Comparison of ENCODE assay signal across 8 cellular contexts in the genomic region with DNA sequence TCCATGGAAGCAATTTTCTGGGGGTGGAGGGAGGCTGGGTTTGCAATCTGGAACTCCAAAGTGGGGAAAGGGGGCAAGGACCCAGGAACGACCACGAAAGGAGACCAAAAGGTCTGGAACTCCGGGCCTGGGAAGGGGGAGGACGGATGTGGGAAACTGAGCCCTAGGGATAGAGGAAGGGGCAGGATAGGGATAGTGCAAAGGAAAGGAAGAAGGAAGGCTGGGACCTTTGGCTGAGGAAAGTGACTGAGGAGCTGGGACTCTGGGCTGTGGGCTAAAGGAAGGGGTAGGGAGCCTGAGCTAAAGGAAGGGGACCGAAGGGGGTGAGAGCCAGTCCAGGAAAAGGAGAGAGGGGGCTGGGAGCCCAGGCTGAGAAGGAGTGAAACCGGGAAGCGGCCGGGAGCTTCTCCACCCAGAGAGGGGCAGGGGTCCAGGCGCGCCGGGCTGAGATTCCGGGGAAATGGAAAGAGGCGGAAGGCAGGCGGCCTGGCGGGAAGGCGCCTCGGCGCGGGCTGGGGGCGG. TPM values are rescaled to one million over a fixed set of nuclear protein-coding genes. Genes with fewer than 3 reads are reported as not detected.
DNase-seq lines count a peak whose midpoint lies in the region; ATAC-seq and TF ChIP-seq lines count a peak whose summit lies in the region.

No MANE protein-coding gene starts in this region.

- intact Hi-C loops in activated CD4-positive, alpha-beta memory T cell treated with anti-CD3 and anti-CD28 coated beads for 36 hours (cut with micrococcal nuclease): loop anchor here (2.0 kb wide), 1 partner anchor 16 kb away; no protein-coding TSS in a partner anchor
- intact Hi-C loops in right cardiac atrium (cut with DNase I): loop anchor here in 3 of 4 donors (5.0 kb wide), 2 partner anchors 37 to 52 kb away; no protein-coding TSS in a partner anchor

- peaks cover 4% of the 10 kb centered on the region; the same call in 1 of the 2 replicates for H3K36me3 Mint-ChIP-seq in HFFc6 (ENCODE audit: low read depth)
- peaks cover 2% of the 10 kb centered on the region for H3K36me3 Mint-ChIP-seq in activated CD4-positive, alpha-beta memory T cell treated with anti-CD3 and anti-CD28 coated beads for 36 hours
- H3K36me3 Mint-ChIP-seq in stimulated activated naive B cell treated with anti-CD40 and anti-IgM and Interleukin-4, amounts not matched to agents 10 μg/mL and 1 μg/mL and 100 μg/mL, for 72 hours: peaks cover 10 to 13% of the 10 kb centered on the region in 2 donors

- no peaks in the 10 kb centered on the region for H3K27me3 ChIP-seq in right cardiac atrium (ENCODE audit: control insufficient read depth, insufficient read depth)

- CTCF ChIA-PET in activated CD4-positive, alpha-beta memory T cell treated with anti-CD3 and anti-CD28 coated beads for 36 hours (lab: Charles Lee): interaction anchor here (0.5 to 1.8 kb wide), 23 partner anchors 9 to 327 kb away, joined by 3 to 18 read pairs (median 3); a partner anchor contains a TSS

- no peak for DNase-seq in HFFc6
- no peak for DNase-seq in activated CD4-positive, alpha-beta memory T cell treated with anti-CD3 and anti-CD28 coated beads for 36 hours
- DNase-seq in right cardiac atrium: no peak
- no peak for DNase-seq in stimulated activated naive B cell treated with anti-CD40 and anti-IgM and Interleukin-4, amounts not matched to agents 10 μg/mL and 1 μg/mL and 100 μg/mL, for 72 hours
- no peak for DNase-seq in NCI-H1092 (lab: John Stamatoyannopoulos, UW)
- no peak for DNase-seq in GOT3 (lab: John Stamatoyannopoulos, UW)
- DNase-seq in Kasumi-1 (lab: John Stamatoyannopoulos, UW): no peak
- DNase-seq in amniotic stem cell (lab: John Stamatoyannopoulos, UW): no peak

- POLR2A ChIA-PET in activated CD4-positive, alpha-beta memory T cell treated with anti-CD3 and anti-CD28 coated beads for 36 hours (lab: Charles Lee): interaction anchor here (0.6 to 5.8 kb wide), 11 partner anchors 8 to 618 kb away, joined by 3 to 97 read pairs (median 4); a partner anchor contains a TSS

- 5% methylated on average over 20 of the region's 20 CpGs for WGBS in right cardiac atrium

- no peak for TF ChIP-seq CTCF in HFFc6 (IDR thresholded peaks at IDR 0.05)

- peaks cover 46% of the 10 kb centered on the region for H3K4me1 Mint-ChIP-seq in HFFc6 (ENCODE audit: low read depth)
- peaks cover 47% of the 10 kb centered on the region for H3K4me1 Mint-ChIP-seq in activated CD4-positive, alpha-beta memory T cell treated with anti-CD3 and anti-CD28 coated beads for 36 hours (ENCODE audit: low read depth)
- H3K4me1 Mint-ChIP-seq in stimulated activated naive B cell treated with anti-CD40 and anti-IgM and Interleukin-4, amounts not matched to agents 10 μg/mL and 1 μg/mL and 100 μg/mL, for 72 hours: peaks cover 33 to 53% of the 10 kb centered on the region in 2 donors

- H3K4me3 ChIP-seq in right cardiac atrium (ENCODE audit: low read length): peak overlapping the region; percentile 97

- peak; percentile 8 to 9 for ATAC-seq in right cardiac atrium
- peak; percentile 10 to 16 for ATAC-seq in stimulated activated naive B cell treated with anti-CD40 and anti-IgM and Interleukin-4, amounts not matched to agents 10 μg/mL and 1 μg/mL and 100 μg/mL, for 72 hours (replicated peaks)

- peak overlapping the region; percentile 77 for H3K27ac Mint-ChIP-seq in HFFc6
- H3K27ac Mint-ChIP-seq in activated CD4-positive, alpha-beta memory T cell treated with anti-CD3 and anti-CD28 coated beads for 36 hours: peak overlapping the region; percentile 77
- peak overlapping the region; percentile 98 for H3K27ac Mint-ChIP-seq in stimulated activated naive B cell treated with anti-CD40 and anti-IgM and Interleukin-4, amounts not matched to agents 10 μg/mL and 1 μg/mL and 100 μg/mL, for 72 hours

- H3K27ac ChIP-seq in right cardiac atrium (ENCODE audit: low read length): peak overlapping the region; percentile 97

- peaks cover 13% of the 10 kb centered on the region for H3K4me1 ChIP-seq in right cardiac atrium (ENCODE audit: control insufficient read depth, insufficient read depth, low read length)

- H3K27me3 Mint-ChIP-seq in HFFc6 (ENCODE audit: insufficient read depth): peaks cover 2% of the 10 kb centered on the region; the same call in 1 of the 2 replicates
- H3K27me3 Mint-ChIP-seq in activated CD4-positive, alpha-beta memory T cell treated with anti-CD3 and anti-CD28 coated beads for 36 hours: no peaks in the 10 kb centered on the region
- H3K27me3 Mint-ChIP-seq in stimulated activated naive B cell treated with anti-CD40 and anti-IgM and Interleukin-4, amounts not matched to agents 10 μg/mL and 1 μg/mL and 100 μg/mL, for 72 hours: no peaks in the 10 kb centered on the region

- H3K4me3 Mint-ChIP-seq in HFFc6: peak overlapping the region; percentile 93
- peak overlapping the region; percentile 83 for H3K4me3 Mint-ChIP-seq in activated CD4-positive, alpha-beta memory T cell treated with anti-CD3 and anti-CD28 coated beads for 36 hours
- H3K4me3 Mint-ChIP-seq in stimulated activated naive B cell treated with anti-CD40 and anti-IgM and Interleukin-4, amounts not matched to agents 10 μg/mL and 1 μg/mL and 100 μg/mL, for 72 hours: peak overlapping the region; percentile 86 to 91

- no peaks in the 10 kb centered on the region for H3K9me3 ChIP-seq in right cardiac atrium (ENCODE audit: control insufficient read depth, low read length)

- no peaks in the 10 kb centered on the region; the same call in 1 of the 2 replicates for H3K9me3 Mint-ChIP-seq in HFFc6
- no peaks in the 10 kb centered on the region for H3K9me3 Mint-ChIP-seq in activated CD4-positive, alpha-beta memory T cell treated with anti-CD3 and anti-CD28 coated beads for 36 hours
- H3K9me3 Mint-ChIP-seq in stimulated activated naive B cell treated with anti-CD40 and anti-IgM and Interleukin-4, amounts not matched to agents 10 μg/mL and 1 μg/mL and 100 μg/mL, for 72 hours: no peaks in the 10 kb centered on the region

RNA-seq across cellular contexts. Expression of a gene that starts 0.4 kb away (rescaled TPM):
- total RNA-seq in HFFc6 (2021; fragmentation: NEBNext Ultra II Directional; extraction: Animal tissue kit (Norgen Biotek cat#: 25700)): 10 to 100 TPM; 37.1 to 51.0 (median 44.7) TPM
- 10 to 100 TPM; 16.0 to 17.8 TPM for total RNA-seq in activated CD4-positive, alpha-beta memory T cell treated with anti-CD3 and anti-CD28 coated beads for 36 hours
- 10 to 100 TPM; 22.8 to 39.3 (median 35.4) TPM for total RNA-seq in right cardiac atrium
- 21.5 TPM for polyA plus RNA-seq in right cardiac atrium
